Comparison of ENCODE assay signal across 24 cellular contexts in the genomic region with DNA sequence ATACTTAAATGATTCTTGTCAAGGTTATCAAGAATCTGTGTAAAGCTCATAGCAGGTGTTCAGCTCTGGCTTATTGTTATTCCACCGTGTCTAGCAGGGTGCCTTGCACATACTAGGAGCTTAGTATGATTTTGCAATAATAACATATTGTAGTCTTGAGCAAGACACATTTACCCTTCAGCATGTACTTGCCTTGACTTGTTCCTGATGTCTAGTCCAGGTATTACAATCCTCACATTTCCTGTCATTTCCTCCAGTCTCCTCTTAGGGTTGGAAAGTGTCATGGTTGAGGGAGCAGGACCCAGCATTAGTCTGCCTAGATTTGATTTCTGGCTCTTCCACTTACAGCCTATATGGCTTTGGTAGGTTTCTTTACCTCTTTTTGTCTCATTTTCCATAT.
"Had no signal": no experiment of that assay in that cellular context is flagged by ENCODE, and none has a peak within 500 bp of the region (broad histone marks: within the 10 kb centered on the region; RNA-seq: fewer than 3 reads in every experiment).

No MANE protein-coding gene starts in this region.

- H3K4me1 ChIP-seq: body of pancreas, pancreas, right lobe of liver, transverse colon, uterus had no signal

- FAIRE-seq: colon, frontal cortex, kidney, pancreas, small intestine had no signal

- H3K27ac ChIP-seq: body of pancreas, pancreas, right lobe of liver, transverse colon, uterus had no signal

- H3K4me3 ChIP-seq: body of pancreas, dorsolateral prefrontal cortex, pancreas, right lobe of liver, transverse colon, uterus had no signal

- H3K36me3 ChIP-seq: pancreas, right lobe of liver, transverse colon, uterus had no signal

- ATAC-seq: activated T-helper 17 cell treated with anti-CD3 and anti-CD28 coated beads, Interleukin-2, amount 50 U/mL, for 72 hours; body of pancreas; left ventricle myocardium superior; natural killer cell; pancreas; right lobe of liver had no signal

- H3K9me3 ChIP-seq: body of pancreas, pancreas, right lobe of liver, transverse colon, uterus had no signal

- DNase-seq: activated CD4-positive, alpha-beta memory T cell treated with anti-CD3 and anti-CD28 coated beads, Interleukin-2, amount 10 ng/mL, durations not matched to agents 7 days and 5 days; activated CD4-positive, alpha-beta T cell treated with anti-CD3 and anti-CD28 coated beads for 48 hours; activated CD4-positive, CD25-positive, alpha-beta regulatory T cell; activated naive CD4-positive, alpha-beta T cell; activated naive CD8-positive, alpha-beta T cell treated with anti-CD3 and anti-CD28 coated beads for 36 hours; activated T-cell treated with anti-CD3 and anti-CD28 coated beads, Interleukin-2, amount 50 U/mL, for 1 hour; amniotic stem cell; body of pancreas; central memory CD4-positive, alpha-beta T cell; dorsolateral prefrontal cortex; kidney; left ventricle myocardium superior; mesenchymal stem cell; natural killer cell; pancreas; right lobe of liver; small intestine; stimulated activated CD4-positive, alpha-beta T cell treated with anti-CD3 and anti-CD28 coated beads, Interleukin-15, amount 100 ng/mL, for 24 hours; stimulated activated CD4-positive, alpha-beta T cell treated with anti-CD3 and anti-CD28 coated beads, Interleukin-2, amount 100 ng/mL, for 48 hours; transverse colon; uterus had no signal

- H3K27me3 ChIP-seq: body of pancreas, pancreas, right lobe of liver, transverse colon, uterus had no signal
